In genomic region chr15:70179309-70179892, GRCh38 we compare ENCODE assay signal across 20 cellular contexts.
DNase-seq lines count a peak whose midpoint lies in the region; ATAC-seq, FAIRE-seq and TF ChIP-seq lines count a peak whose summit lies in the region.
"Had no signal": no experiment of that assay in that cellular context is flagged by ENCODE, and none has a peak within 500 bp of the region (broad histone marks: within the 10 kb centered on the region; RNA-seq: fewer than 3 reads in every experiment).

No MANE protein-coding gene starts in this region.

- DNase-seq in HepG2 (ENCODE audit: low spot score): no peak
- no peak for DNase-seq in right lobe of liver
- DNase-seq in K562 (ENCODE audit: extremely low read depth in 1 of 4, low spot score in 3 of 4): no peak
- DNase-seq in memory B cell (ENCODE audit: low spot score in 2 of 2): no peak
- DNase-seq in spleen: peak; percentile 2
- DNase-seq in stimulated activated CD4-positive, alpha-beta T cell treated with anti-CD3 and anti-CD28 coated beads, Interleukin-15, amount 100 ng/mL, for 24 hours: no peak
- no peak for DNase-seq in NOMO-1 treated with dmso at 0.1 percent for 144 hours (lab: John Stamatoyannopoulos, UW; ENCODE audit: unreplicated experiment)
- no peak for DNase-seq in SKM-1 treated with dmso at 0.1 percent for 144 hours (lab: John Stamatoyannopoulos, UW; ENCODE audit: unreplicated experiment)
- DNase-seq: C1 segment of cervical spinal cord; Calu3; CD4-positive, alpha-beta memory T cell; COR-L47; DMS53; DMS79 treated with DMSO at 0.1 percent for 48 hours; GF-D8 had no signal

- H3K9me1 ChIP-seq in K562 (ENCODE audit: control insufficient read depth, insufficient read depth, low read length): no peaks in the 10 kb centered on the region

- in situ Hi-C loops in HepG2 (cut with HindIII; ENCODE audit: extremely low pct_ligation_motif_present, low pct_unique_long_range_greater_than_20kb): no loop called here
- in situ Hi-C loops in K562 (cut with MboI): no loop called here

- H3K27me3 ChIP-seq in HepG2 (ENCODE audit: control insufficient read depth in 1 of 2, insufficient read depth in 2 of 2, low read length in 2 of 2) (peaks cover 0 to 37% of the 10 kb centered on the region in 2 experiments; a peak in 2 of 5 replicates), right lobe of liver (no peaks in the 10 kb centered on the region), K562 (ENCODE audit: control insufficient read depth in 2 of 2, insufficient read depth in 2 of 2, low read length in 2 of 2) (peaks cover 0 to 13% of the 10 kb centered on the region in 2 experiments; a peak in 2 of 5 replicates), spleen (replicated peaks in 1 of 7) (peaks cover 0 to 21% (median 0%) of the 10 kb centered on the region in 7 donors)

- H3K9me3 ChIP-seq in HepG2 (ENCODE audit: low read length) (no peaks in the 10 kb centered on the region), right lobe of liver (no peaks in the 10 kb centered on the region), K562 (replicated peaks; ENCODE audit: control insufficient read depth, insufficient read depth, low read depth, low read length) (no peaks in the 10 kb centered on the region), spleen (no peaks in the 10 kb centered on the region)
- H3K9me3 ChIP-seq: HAP-1 had no signal

- CTCF ChIA-PET in HepG2 (lab: Yijun Ruan, JAX; ENCODE audit: low intra/inter-chr PET ratio, low total read pairs): no interaction called here
- CTCF ChIA-PET in K562 (lab: Yijun Ruan, JAX; ENCODE audit: low intra/inter-chr PET ratio): no interaction called here

- intact Hi-C loops in HepG2 (cut with micrococcal nuclease; ENCODE audit: unreplicated experiment) (no loop called here), right lobe of liver (cut with DNase I) (no loop called here), K562 (cut with micrococcal nuclease) (no loop called here), spleen (cut with DNase I; ENCODE audit: low total_unique reads) (no loop called here)

- peaks cover 5% of the 10 kb centered on the region for H3K27me3 Mint-ChIP-seq in memory B cell

- ATAC-seq in HepG2: no peak
- no peak for ATAC-seq in right lobe of liver
- no peak for ATAC-seq in K562
- no peak for ATAC-seq in memory B cell (ENCODE audit: low read depth)
- ATAC-seq: GM23338 had no signal

- no peak overlapping the region for H3K4me3 ChIP-seq in HepG2 (replicated peaks in 1 of 3; ENCODE audit: insufficient read depth in 1 of 3, low read depth in 2 of 3, low read length in 3 of 3)
- no peak overlapping the region for H3K4me3 ChIP-seq in right lobe of liver
- no peak overlapping the region for H3K4me3 ChIP-seq in K562
- H3K4me3 ChIP-seq in spleen: no peak overlapping the region
- H3K4me3 ChIP-seq: GM23338, HAP-1 had no signal

- WGBS in HepG2 (ENCODE audit: low lambda C conversion rate): 79% methylated on average over 1 of the region's 1 CpG
- WGBS in right lobe of liver (ENCODE audit: insufficient coverage, low coverage, low lambda C conversion rate, missing lambda C conversion rate): 100% methylated on average over 1 of the region's 1 CpG
- 0% methylated on average over 1 of the region's 1 CpG for WGBS in K562 (ENCODE audit: insufficient coverage, low coverage, missing lambda C conversion rate)
- 91 to 100% (median 96%) methylated on average over 1 of the region's 1 CpG for WGBS in spleen, 5 donors

- TF ChIP-seq EP300 in HepG2 (IDR thresholded peaks at IDR 0.05; ENCODE audit: low read depth in 2 of 2, low read length in 2 of 2) (no peak), HepG2 (CRISPR knock-in tag; IDR thresholded peaks at IDR 0.05; ENCODE audit: borderline replicate concordance) (no peak), K562 (IDR thresholded peaks at IDR 0.05; ENCODE audit: low read length) (no peak)

- H4K20me1 ChIP-seq in HepG2 (ENCODE audit: insufficient read depth, low read length): no peaks in the 10 kb centered on the region
- peaks cover 3% of the 10 kb centered on the region; the same call in 1 of the 2 replicates for H4K20me1 ChIP-seq in K562 (replicated peaks; ENCODE audit: control insufficient read depth, insufficient read depth, low read length)

- H3K79me2 ChIP-seq in HepG2 (ENCODE audit: insufficient read depth, low read length): no peaks in the 10 kb centered on the region
- no peaks in the 10 kb centered on the region for H3K79me2 ChIP-seq in K562 (ENCODE audit: control insufficient read depth, insufficient read depth, low read length)

- no peaks in the 10 kb centered on the region for H3K36me3 ChIP-seq in HepG2 (replicated peaks in 1 of 2; ENCODE audit: control insufficient read depth in 1 of 2, insufficient read depth in 2 of 2, low read length in 2 of 2)
- no peaks in the 10 kb centered on the region for H3K36me3 ChIP-seq in right lobe of liver
- H3K36me3 ChIP-seq in K562 (ENCODE audit: control insufficient read depth, insufficient read depth, low read length): no peaks in the 10 kb centered on the region
- H3K36me3 ChIP-seq in spleen: no peaks in the 10 kb centered on the region
- H3K36me3 ChIP-seq: HAP-1 had no signal

- H3K4me1 ChIP-seq in HepG2 (ENCODE audit: insufficient read depth, low read length) (peaks cover 11% of the 10 kb centered on the region), right lobe of liver (no peaks in the 10 kb centered on the region), K562 (replicated peaks in 1 of 2; ENCODE audit: control insufficient read depth in 2 of 2, insufficient read depth in 2 of 2, low read length in 2 of 2) (peaks cover 0 to 2% of the 10 kb centered on the region in 2 experiments; a peak in 2 of 5 replicates), spleen (peaks cover 0 to 5% (median 0%) of the 10 kb centered on the region in 6 donors)
- H3K4me1 ChIP-seq: HAP-1 had no signal

- H3K36me3 Mint-ChIP-seq in memory B cell: no peaks in the 10 kb centered on the region
- H3K36me3 Mint-ChIP-seq: CD4-positive, alpha-beta memory T cell had no signal

- H2AFZ ChIP-seq in HepG2 (ENCODE audit: low read length) (no peak overlapping the region), K562 (ENCODE audit: low read depth, low read length) (no peak overlapping the region)

- H3K27ac Mint-ChIP-seq in memory B cell: peak overlapping the region; percentile 2
- H3K27ac Mint-ChIP-seq: CD4-positive, alpha-beta memory T cell; GM23338 had no signal

- TF ChIP-seq POLR2A in HepG2 (IDR thresholded peaks at IDR 0.05; ENCODE audit: insufficient read depth in 1 of 2, low read depth in 2 of 2, low read length in 2 of 2) (no peak), right lobe of liver (IDR thresholded peaks at IDR 0.05) (no peak), K562 (conservative IDR thresholded peaks at IDR 0.05) (no peak), spleen (IDR thresholded peaks at IDR 0.05) (no peak)

- no peak overlapping the region for H3K4me2 ChIP-seq in HepG2 (ENCODE audit: low read depth, low read length)
- H3K4me2 ChIP-seq in K562 (ENCODE audit: insufficient read depth, low read length): no peak overlapping the region
- H3K4me2 ChIP-seq: GM23338 had no signal

- H3K9ac ChIP-seq in HepG2 (ENCODE audit: insufficient read depth, low read depth, low read length) (no peak overlapping the region), K562 (ENCODE audit: insufficient read depth in 1 of 2, low read depth in 2 of 2, low read length in 2 of 2) (no peak overlapping the region)

- H3K9me3 Mint-ChIP-seq in memory B cell: peaks cover 3% of the 10 kb centered on the region
- H3K9me3 Mint-ChIP-seq: CD4-positive, alpha-beta memory T cell; GM23338 had no signal

- H3K27ac ChIP-seq in HepG2 (ENCODE audit: extremely low read length, insufficient read depth, low read length): no peak overlapping the region
- H3K27ac ChIP-seq in right lobe of liver: no peak overlapping the region
- H3K27ac ChIP-seq in K562 (ENCODE audit: extremely low read depth, low read depth, low read length): no peak overlapping the region
- no peak overlapping the region for H3K27ac ChIP-seq in spleen

- H3K4me1 Mint-ChIP-seq in memory B cell: peaks cover 11% of the 10 kb centered on the region

- TF ChIP-seq RAD21 in HepG2 (CRISPR knock-in tag; IDR thresholded peaks at IDR 0.05) (no peak), K562 (CRISPR knock-in tag; conservative IDR thresholded peaks at IDR 0.05 in 1 of 2, IDR thresholded peaks at IDR 0.05 in 1 of 2) (no peak)

- POLR2A ChIA-PET in HepG2 (lab: Yijun Ruan, JAX): no interaction called here
- POLR2A ChIA-PET in K562 (lab: Yijun Ruan, JAX): interaction anchor here (1.1 kb wide), 1 partner anchor 12 kb away, joined by 3 read pairs; no protein-coding TSS in a partner anchor

- FAIRE-seq in HepG2 (lab: Jason Lieb, UNC): no peak
- no peak for FAIRE-seq in K562 (lab: Jason Lieb, UNC)
- FAIRE-seq: GM12891, GM18507, H54 had no signal

- BruUV-seq in HepG2 (replicated peaks; lab: Mats Ljungman, UMichigan) (no TSS peak), K562 (replicated peaks; lab: Mats Ljungman, UMichigan) (no TSS peak)

- TF ChIP-seq CTCF in HepG2 (CRISPR knock-in tag; IDR thresholded peaks at IDR 0.05) (no peak), right lobe of liver (IDR thresholded peaks at IDR 0.05) (no peak), K562 (IDR thresholded peaks at IDR 0.05 in 2 of 3, conservative IDR thresholded peaks at IDR 0.05 in 1 of 3; ENCODE audit: insufficient read depth in 2 of 3, low read depth in 1 of 3, low read length in 3 of 3) (no peak), spleen (IDR thresholded peaks at IDR 0.05 in 8 of 11, conservative IDR thresholded peaks at IDR 0.05 in 3 of 11) (no peak)

- no peak overlapping the region for H3K4me3 Mint-ChIP-seq in memory B cell
- H3K4me3 Mint-ChIP-seq: CD4-positive, alpha-beta memory T cell; GM23338 had no signal

TF ChIP-seq in HepG2, 621 proteins besides CTCF, POLR2A, EP300 and RAD21 (continues in another document):
- no peak for TF ChIP-seq HMG20B (CRISPR knock-in tag; conservative IDR thresholded peaks at IDR 0.05)
- TF ChIP-seq HDAC6 (IDR thresholded peaks at IDR 0.05; ENCODE audit: low read depth, low read length): no peak
- no peak for TF ChIP-seq ZNF614 (CRISPR knock-in tag; IDR thresholded peaks at IDR 0.05; ENCODE audit: borderline replicate concordance)

TF ChIP-seq in K562, 482 proteins besides CTCF, POLR2A, EP300 and RAD21 (continues in another document):
- no peak for TF ChIP-seq FOXP4 (CRISPR knock-in tag; IDR thresholded peaks at IDR 0.05; ENCODE audit: borderline replicate concordance)
- peak; percentile 92 for TF ChIP-seq RBM25 (IDR thresholded peaks at IDR 0.05; ENCODE audit: low read depth, low read length, severe bottlenecking)

Comparison
In these comparisons a context has a peak if more than half of its experiments do, and no peak if none do; other contexts are left out.
1. Of the 241 proteins assayed by ChIP-seq in both HepG2 and K562: peak only in HepG2: none; only in K562: ADNP; in both: none; in neither: 240.